17 cellular contexts compared by ENCODE assay signal in genomic region chr10:52020702-52021101, GRCh38.
DNase-seq lines count a peak whose midpoint lies in the region; ATAC-seq and TF ChIP-seq lines count a peak whose summit lies in the region.
"Had no signal": no experiment of that assay in that cellular context is flagged by ENCODE, and none has a peak within 500 bp of the region (broad histone marks: within the 10 kb centered on the region; RNA-seq: fewer than 3 reads in every experiment).

No MANE protein-coding gene starts in this region.

- H3K27ac ChIP-seq in HEK293 (ENCODE audit: extremely low read depth, low read depth, low read length) = no peak overlapping the region
- H3K27ac ChIP-seq in thyroid gland = peak overlapping the region in 1 of 3 donors; percentile 70
- H3K27ac ChIP-seq in left ventricle myocardium inferior (replicated peaks) = no peak overlapping the region

- POLR2A ChIA-PET in HEK293 (lab: Yijun Ruan, JAX) = no interaction called here

- no peaks in the 10 kb centered on the region for H3K4me1 ChIP-seq in HEK293 (ENCODE audit: control insufficient read depth, insufficient read depth, low read length)
- peaks cover 8 to 11% of the 10 kb centered on the region in 2 donors for H3K4me1 ChIP-seq in thyroid gland
- H3K4me1 ChIP-seq in left ventricle myocardium inferior = no peaks in the 10 kb centered on the region
- H3K4me1 ChIP-seq: BE2C had no signal

- H3K36me3 ChIP-seq in HEK293 (ENCODE audit: control insufficient read depth in 2 of 2, insufficient read depth in 1 of 2, low read length in 2 of 2) = no peaks in the 10 kb centered on the region
- no peaks in the 10 kb centered on the region for H3K36me3 ChIP-seq in thyroid gland
- H3K36me3 ChIP-seq in left ventricle myocardium inferior = no peaks in the 10 kb centered on the region
- H3K36me3 ChIP-seq: BE2C, HAP-1 had no signal

- DNase-seq in UCSD-AML1 (lab: John Stamatoyannopoulos, UW; ENCODE audit: unreplicated experiment) (peak; percentile 3), left kidney (ENCODE audit: low read depth, low spot score) (peak; percentile 65), thyroid gland (peak; percentile 7 to 44), HT-29 (ENCODE audit: low spot score) (no peak), left ventricle myocardium inferior (no peak)
- DNase-seq: ACHN; BE2C; C1 segment of cervical spinal cord; CD4-positive, CD25-positive, alpha-beta regulatory T cell; CD8-positive, alpha-beta memory T cell; COR-L47; DMS 273 treated with DMSO at 0.1 percent for 48 hours; KBM-7 had no signal

- no peaks in the 10 kb centered on the region for H3K27me3 ChIP-seq in thyroid gland
- H3K27me3 ChIP-seq in left ventricle myocardium inferior (ENCODE audit: low read depth) = no peaks in the 10 kb centered on the region
- H3K27me3 ChIP-seq: BE2C had no signal

- no peak for ATAC-seq in GM21390 (IDR thresholded peaks at IDR 0.05; ENCODE audit: unreplicated experiment)
- ATAC-seq: HepG2 had no signal

- WGBS in thyroid gland, 2 donors = 42 to 76% methylated on average over 2 of the region's 2 CpGs

- TF ChIP-seq POLR2A in thyroid gland (IDR thresholded peaks at IDR 0.05) = no peak

- CTCF ChIA-PET in HEK293 (lab: Yijun Ruan, JAX) = no interaction called here

- H3K4me3 ChIP-seq in HEK293 (ENCODE audit: low read depth, low read length) = no peak overlapping the region
- H3K4me3 ChIP-seq in thyroid gland (replicated peaks in 1 of 3) = no peak overlapping the region
- no peak overlapping the region for H3K4me3 ChIP-seq in left ventricle myocardium inferior
- H3K4me3 ChIP-seq: HAP-1 had no signal

- intact Hi-C loops in thyroid gland (cut with DNase I) = no loop called here
- intact Hi-C loops in left ventricle myocardium inferior (cut with micrococcal nuclease) = no loop called here

- no peak for TF ChIP-seq CTCF in HEK293 (tag by site-specific recombination; IDR thresholded peaks at IDR 0.05)
- no peak for TF ChIP-seq CTCF in thyroid gland (IDR thresholded peaks at IDR 0.05)
- TF ChIP-seq CTCF in left ventricle myocardium inferior (IDR thresholded peaks at IDR 0.05; ENCODE audit: borderline replicate concordance) = no peak

- H3K9me3 ChIP-seq in HEK293 (ENCODE audit: control insufficient read depth, insufficient read depth, low read depth, low read length) (no peaks in the 10 kb centered on the region), thyroid gland (no peaks in the 10 kb centered on the region), left ventricle myocardium inferior (replicated peaks) (peaks cover 30% of the 10 kb centered on the region)
- H3K9me3 ChIP-seq: BE2C, HAP-1 had no signal

TF ChIP-seq in HEK293, 187 proteins besides CTCF, POLR2A, EP300 and RAD21:
- TF ChIP-seq TRIM28 (IDR thresholded peaks at IDR 0.05; ENCODE audit: borderline replicate concordance, low read length) = no peak
- no peak for TF ChIP-seq ZNF26 (tag by site-specific recombination; IDR thresholded peaks at IDR 0.05)
- peak; percentile 60; the same call in 1 of the 2 replicates for TF ChIP-seq SCRT1 (tag by site-specific recombination; IDR thresholded peaks at IDR 0.05; ENCODE audit: borderline replicate concordance)
- peak; percentile 81 for TF ChIP-seq SCRT2 (tag by site-specific recombination; IDR thresholded peaks at IDR 0.05)

Comparison
In these comparisons a context has a peak if more than half of its experiments do, and no peak if none do; other contexts are left out.
1. DNase-seq: peak in UCSD-AML1 (single experiment), left kidney (single experiment) and thyroid gland (2 of 2); none in HT-29 (single experiment) and left ventricle myocardium inferior (single experiment).